Comparison of ENCODE assay signal across 1 cellular context in genomic region chr11:9565822-9566560, GRCh38.
A peak's percentile ranks its signal among the peaks of the same experiment; 100 is the strongest.
TF ChIP-seq lines count a peak whose summit lies in the region.

No MANE protein-coding gene starts in this region.

TF ChIP-seq in IMR-90, 13 proteins besides CTCF, POLR2A, EP300 and RAD21 (continued from another document):
- TF ChIP-seq CHD1 (IDR thresholded peaks at IDR 0.05; ENCODE audit: low read depth, low read length) (no peak), MAFK (IDR thresholded peaks at IDR 0.05; ENCODE audit: low read depth, low read length) (peak; percentile 79), USF2 (IDR thresholded peaks at IDR 0.05; ENCODE audit: low read depth, low read length) (no peak), CEBPB (IDR thresholded peaks at IDR 0.05; ENCODE audit: low read depth, low read length) (peak; percentile 79), RFX5 (IDR thresholded peaks at IDR 0.05; ENCODE audit: low read depth, low read length) (no peak), MXI1 (IDR thresholded peaks at IDR 0.05; ENCODE audit: borderline replicate concordance, low read depth, low read length) (no peak), RCOR1 (IDR thresholded peaks at IDR 0.05; ENCODE audit: insufficient replicate concordance, low read length) (no peak)
